ENCODE assay signal across 30 cellular contexts in genomic region chr1:41305576-41306365, GRCh38. TPM values are rescaled to one million over a fixed set of nuclear protein-coding genes. Genes with fewer than 3 reads are reported as not detected.
A peak's percentile ranks its signal among the peaks of the same experiment; 100 is the strongest.
DNase-seq lines count a peak whose midpoint lies in the region; ATAC-seq and TF ChIP-seq lines count a peak whose summit lies in the region.
"Had no signal": no experiment of that assay in that cellular context is flagged by ENCODE, and none has a peak within 500 bp of the region (broad histone marks: within the 10 kb centered on the region; RNA-seq: fewer than 3 reads in every experiment).

No MANE protein-coding gene starts in this region.

- CTCF ChIA-PET in activated naive CD4-positive, alpha-beta T cell treated with anti-CD3 and anti-CD28 coated beads, Interleukin-2, amount 10 ng/mL, durations not matched to agents 7 days and 5 days (lab: Charles Lee) = interaction anchor here (0.9 kb wide), 1 partner anchor 127 kb away, joined by 3 read pairs; no protein-coding TSS in a partner anchor

- no peak overlapping the region for H3K9ac ChIP-seq in neuronal stem cell (ENCODE audit: low read depth, low read length, poor library complexity)
- H3K9ac ChIP-seq: parathyroid adenoma had no signal

- H4K8ac ChIP-seq in neuronal stem cell (ENCODE audit: low read depth, low read length) = no peak overlapping the region

- H3K4me1 ChIP-seq in neuronal stem cell (ENCODE audit: control insufficient read depth in 2 of 2, insufficient read depth in 1 of 2, low read depth in 1 of 2, low read length in 2 of 2) (peaks cover 0 to 4% of the 10 kb centered on the region in 2 donors), esophagus muscularis mucosa (no peaks in the 10 kb centered on the region)
- H3K4me1 ChIP-seq: ascending aorta, colonic mucosa, parathyroid adenoma, tibial nerve had no signal

- no peak overlapping the region for H3K4ac ChIP-seq in neuronal stem cell (ENCODE audit: low read length)

- ATAC-seq in HG03095 (IDR thresholded peaks at IDR 0.05; ENCODE audit: unreplicated experiment) = no peak
- ATAC-seq: activated CD4-positive, alpha-beta T cell treated with anti-CD3 and anti-CD28 coated beads for 36 hours; activated CD8-positive, alpha-beta T cell treated with anti-CD3 and anti-CD28 coated beads, Interleukin-2, amount 10 ng/mL, durations not matched to agents 7 days and 5 days; mucosa of descending colon had no signal

- H3K18ac ChIP-seq in neuronal stem cell (ENCODE audit: low read length) = peak overlapping the region; percentile 76

- H3K79me1 ChIP-seq in neuronal stem cell (ENCODE audit: low read depth, low read length) = no peaks in the 10 kb centered on the region

- H2BK12ac ChIP-seq in neuronal stem cell (ENCODE audit: low read length) = no peak overlapping the region

- H3K27ac ChIP-seq in neuronal stem cell (replicated peaks; ENCODE audit: low read length) (peak overlapping the region; percentile 57), esophagus muscularis mucosa (replicated peaks in 1 of 4) (no peak overlapping the region)
- H3K27ac ChIP-seq: ascending aorta, colonic mucosa, parathyroid adenoma, tibial nerve, VCaP had no signal

- TF ChIP-seq CTCF in esophagus muscularis mucosa (IDR thresholded peaks at IDR 0.05) (no peak), endothelial cell (IDR thresholded peaks at IDR 0.05; ENCODE audit: unreplicated experiment) (no peak)

- H3K4me3 ChIP-seq in neuronal stem cell (ENCODE audit: low read length in 2 of 2) (no peak overlapping the region), esophagus muscularis mucosa (no peak overlapping the region)
- H3K4me3 ChIP-seq: ascending aorta, colonic mucosa, lung, mucosa of descending colon, tibial nerve had no signal

- no CpG with 5 or more reads among the region's 6 CpGs for WGBS in neuronal stem cell (ENCODE audit: extremely low coverage in 2 of 2, insufficient read length in 2 of 2, insufficient replicate concordance in 1 of 2), 2 donors
- 76% methylated on average over 6 of the region's 6 CpGs for WGBS in esophagus muscularis mucosa

- no peaks in the 10 kb centered on the region for H3K4me1 Mint-ChIP-seq in activated naive CD4-positive, alpha-beta T cell treated with anti-CD3 and anti-CD28 coated beads, Interleukin-2, amount 50 U/mL, for 24 hours
- H3K4me1 Mint-ChIP-seq in activated naive CD4-positive, alpha-beta T cell treated with anti-CD3 and anti-CD28 coated beads, Interleukin-2, amount 10 ng/mL, durations not matched to agents 7 days and 5 days = no peaks in the 10 kb centered on the region
- H3K4me1 Mint-ChIP-seq in endothelial cell (ENCODE audit: unreplicated experiment) = no peaks in the 10 kb centered on the region
- H3K4me1 Mint-ChIP-seq: activated CD4-positive, alpha-beta T cell treated with anti-CD3 and anti-CD28 coated beads for 36 hours had no signal

- H2AK5ac ChIP-seq in neuronal stem cell (ENCODE audit: low read depth, low read length) = no peak overlapping the region

- no peak for TF ChIP-seq EP300 in esophagus muscularis mucosa (IDR thresholded peaks at IDR 0.05)

- H3K9me3 ChIP-seq in neuronal stem cell (replicated peaks in 1 of 2; ENCODE audit: control insufficient read depth in 2 of 2, insufficient read depth in 1 of 2, low read depth in 1 of 2, low read length in 2 of 2) (peaks cover 0 to 5% of the 10 kb centered on the region in 2 donors), esophagus muscularis mucosa (no peaks in the 10 kb centered on the region)
- H3K9me3 ChIP-seq: ascending aorta, colonic mucosa, mucosa of descending colon had no signal

- H3K27me3 Mint-ChIP-seq in activated naive CD4-positive, alpha-beta T cell treated with anti-CD3 and anti-CD28 coated beads, Interleukin-2, amount 50 U/mL, for 24 hours = peaks cover 5% of the 10 kb centered on the region
- H3K27me3 Mint-ChIP-seq in activated naive CD4-positive, alpha-beta T cell treated with anti-CD3 and anti-CD28 coated beads, Interleukin-2, amount 10 ng/mL, durations not matched to agents 7 days and 5 days = peaks cover 25% of the 10 kb centered on the region
- H3K27me3 Mint-ChIP-seq in endothelial cell (ENCODE audit: unreplicated experiment) = peaks cover 1% of the 10 kb centered on the region

- H3K27me3 ChIP-seq in neuronal stem cell (ENCODE audit: control insufficient read depth in 3 of 3, insufficient read depth in 3 of 3, low read depth in 1 of 3, low read length in 3 of 3) (peaks cover 0 to 8% (median 0%) of the 10 kb centered on the region in 3 experiments), esophagus muscularis mucosa (no peaks in the 10 kb centered on the region)
- H3K27me3 ChIP-seq: ascending aorta, colonic mucosa, tibial nerve had no signal

- TF ChIP-seq POLR2A in esophagus muscularis mucosa (IDR thresholded peaks at IDR 0.05; ENCODE audit: low read depth) = no peak

- H2BK120ac ChIP-seq in neuronal stem cell (ENCODE audit: low read depth, low read length) = no peak overlapping the region

- H3K36me3 ChIP-seq in neuronal stem cell (replicated peaks in 1 of 2; ENCODE audit: control insufficient read depth in 2 of 2, insufficient read depth in 2 of 2, low read length in 2 of 2) (no peaks in the 10 kb centered on the region), esophagus muscularis mucosa (no peaks in the 10 kb centered on the region)
- H3K36me3 ChIP-seq: ascending aorta, colonic mucosa, tibial nerve had no signal

- H3K14ac ChIP-seq in neuronal stem cell (ENCODE audit: low read length) = no peak overlapping the region

- no peak overlapping the region for H3K4me2 ChIP-seq in neuronal stem cell (ENCODE audit: insufficient read depth, low read length, poor library complexity, severe bottlenecking)

- H4K91ac ChIP-seq in neuronal stem cell (ENCODE audit: low read depth, low read length, poor library complexity) = no peak overlapping the region

- H2AFZ ChIP-seq in neuronal stem cell (ENCODE audit: low read length) = peak overlapping the region; percentile 63
- H2AFZ ChIP-seq: parathyroid adenoma had no signal

- peaks cover 5% of the 10 kb centered on the region for H3K9me3 Mint-ChIP-seq in activated naive CD4-positive, alpha-beta T cell treated with anti-CD3 and anti-CD28 coated beads, Interleukin-2, amount 50 U/mL, for 24 hours
- H3K9me3 Mint-ChIP-seq in activated naive CD4-positive, alpha-beta T cell treated with anti-CD3 and anti-CD28 coated beads, Interleukin-2, amount 10 ng/mL, durations not matched to agents 7 days and 5 days = no peaks in the 10 kb centered on the region
- no peaks in the 10 kb centered on the region for H3K9me3 Mint-ChIP-seq in endothelial cell (ENCODE audit: unreplicated experiment)

- intact Hi-C loops in esophagus muscularis mucosa (cut with DNase I) = no loop called here

- no peak overlapping the region for H3K23ac ChIP-seq in neuronal stem cell (ENCODE audit: low read depth, low read length, poor library complexity)

- H3K4me3 Mint-ChIP-seq in activated naive CD4-positive, alpha-beta T cell treated with anti-CD3 and anti-CD28 coated beads, Interleukin-2, amount 50 U/mL, for 24 hours = peak overlapping the region; percentile 11
- no peak overlapping the region for H3K4me3 Mint-ChIP-seq in activated naive CD4-positive, alpha-beta T cell treated with anti-CD3 and anti-CD28 coated beads, Interleukin-2, amount 10 ng/mL, durations not matched to agents 7 days and 5 days
- no peak overlapping the region for H3K4me3 Mint-ChIP-seq in endothelial cell (ENCODE audit: unreplicated experiment)
- H3K4me3 Mint-ChIP-seq: activated CD4-positive, alpha-beta T cell treated with anti-CD3 and anti-CD28 coated beads for 36 hours; activated CD8-positive, alpha-beta T cell treated with anti-CD3 and anti-CD28 coated beads, Interleukin-2, amount 10 ng/mL, durations not matched to agents 7 days and 5 days had no signal

- no peak overlapping the region for H3K27ac Mint-ChIP-seq in activated naive CD4-positive, alpha-beta T cell treated with anti-CD3 and anti-CD28 coated beads, Interleukin-2, amount 50 U/mL, for 24 hours
- no peak overlapping the region for H3K27ac Mint-ChIP-seq in activated naive CD4-positive, alpha-beta T cell treated with anti-CD3 and anti-CD28 coated beads, Interleukin-2, amount 10 ng/mL, durations not matched to agents 7 days and 5 days
- H3K27ac Mint-ChIP-seq in endothelial cell (ENCODE audit: unreplicated experiment) = no peak overlapping the region
- H3K27ac Mint-ChIP-seq: activated CD4-positive, alpha-beta T cell treated with anti-CD3 and anti-CD28 coated beads for 36 hours; activated CD8-positive, alpha-beta T cell treated with anti-CD3 and anti-CD28 coated beads, Interleukin-2, amount 10 ng/mL, durations not matched to agents 7 days and 5 days; CD8-positive, alpha-beta memory T cell had no signal

- H3K36me3 Mint-ChIP-seq in activated naive CD4-positive, alpha-beta T cell treated with anti-CD3 and anti-CD28 coated beads, Interleukin-2, amount 50 U/mL, for 24 hours = no peaks in the 10 kb centered on the region
- no peaks in the 10 kb centered on the region for H3K36me3 Mint-ChIP-seq in activated naive CD4-positive, alpha-beta T cell treated with anti-CD3 and anti-CD28 coated beads, Interleukin-2, amount 10 ng/mL, durations not matched to agents 7 days and 5 days
- H3K36me3 Mint-ChIP-seq in endothelial cell (ENCODE audit: low read depth, unreplicated experiment) = no peaks in the 10 kb centered on the region

- peak overlapping the region; percentile 30 for H2BK15ac ChIP-seq in neuronal stem cell (ENCODE audit: low read length)

- DNase-seq in activated naive CD4-positive, alpha-beta T cell treated with anti-CD3 and anti-CD28 coated beads, Interleukin-2, amount 10 ng/mL, durations not matched to agents 7 days and 5 days = no peak
- DNase-seq in HT-29 (ENCODE audit: low spot score) = peak; percentile 5
- DNase-seq in iPS-NIHi11 (ENCODE audit: low spot score) = peak; percentile 67
- peak; percentile 41 for DNase-seq in neuronal stem cell (ENCODE audit: low spot score)
- DNase-seq in esophagus muscularis mucosa (ENCODE audit: extremely low spot score) = no peak
- no peak for DNase-seq in endothelial cell (ENCODE audit: low spot score)
- DNase-seq: activated CD4-positive, alpha-beta T cell treated with anti-CD3 and anti-CD28 coated beads for 36 hours; activated CD8-positive, alpha-beta T cell treated with anti-CD3 and anti-CD28 coated beads, Interleukin-2, amount 10 ng/mL, durations not matched to agents 7 days and 5 days; activated gamma-delta T cell; activated T-cell treated with anti-CD3 and anti-CD28 coated beads, Interleukin-2, amount 50 U/mL, for 1 hour; CD8-positive, alpha-beta memory T cell; colonic mucosa; effector CD8-positive, alpha-beta T cell; foreskin fibroblast; GOT3; KG1; mucosa of descending colon; NCI-H1436; NCI-H345; NCI-H69; SHP77; stimulated activated CD4-positive, alpha-beta T cell treated with anti-CD3 and anti-CD28 coated beads, Interleukin-1b, Interleukin-23, amount 100 ng/mL, for 48 hours had no signal

- no peak overlapping the region for H2BK5ac ChIP-seq in neuronal stem cell (ENCODE audit: low read length)

RNA-seq across cellular contexts. Expression of gene FOXO6, which starts 55.5 kb away (rescaled TPM):
- total RNA-seq in HT-29 (2014; rRNA removed; shearing (Covaris generic)) = 1.5 and 1.9 TPM in 2 replicates
- 3.4 TPM for polyA plus RNA-seq in neuronal stem cell (2013, experiment 1 of 2)
- 3.1 TPM for polyA plus RNA-seq in neuronal stem cell (2013, experiment 2 of 2)
- 1 to 10 TPM in 1 of 4 donors, under 1 TPM in 3; 0.33 to 1.3 (median 0.53) TPM for total RNA-seq in esophagus muscularis mucosa
- 0.23 TPM for total RNA-seq in endothelial cell (ENCODE audit: unreplicated experiment)
- total RNA-seq: T-helper 2 cell treated with Interferon-gamma antibody and Interleukin-4, amounts not matched to agents 100 ng/mL and 5 ng/mL, for 36 hours had no signal
- polyA plus RNA-seq: CD8-positive, alpha-beta memory T cell had no signal

Comparison
In these comparisons a context has a peak if more than half of its experiments do, and no peak if none do; other contexts are left out.
1. DNase-seq: peak in HT-29 (single experiment), iPS-NIHi11 (single experiment) and neuronal stem cell (single experiment); none in activated naive CD4-positive, alpha-beta T cell treated with anti-CD3 and anti-CD28 coated beads, Interleukin-2, amount 10 ng/mL, durations not matched to agents 7 days and 5 days (single experiment), esophagus muscularis mucosa (single experiment) and endothelial cell (single experiment).